ENCODE assay signal across 25 cellular contexts in the genomic region with DNA sequence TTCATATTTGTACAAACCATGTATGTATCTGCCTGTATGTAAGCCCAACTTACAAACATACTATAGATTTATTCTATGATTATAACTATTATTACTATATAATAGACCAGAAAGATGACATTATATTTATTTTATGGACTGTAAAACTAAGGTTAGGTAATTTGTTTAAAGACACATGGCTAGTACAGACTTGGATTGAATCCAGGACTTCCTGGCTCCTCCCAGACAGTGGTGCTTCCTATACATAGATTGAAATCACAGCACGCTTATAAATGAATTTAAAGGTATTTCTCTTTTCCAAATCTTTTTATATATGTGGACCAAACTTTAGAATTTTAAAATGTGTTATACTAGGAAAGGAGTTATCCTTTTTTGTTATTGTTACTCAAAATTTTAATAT.
DNase-seq lines count a peak whose midpoint lies in the region; FAIRE-seq lines count a peak whose summit lies in the region.
"Had no signal": no experiment of that assay in that cellular context is flagged by ENCODE, and none has a peak within 500 bp of the region (broad histone marks: within the 10 kb centered on the region; RNA-seq: fewer than 3 reads in every experiment).

No MANE protein-coding gene starts in this region.

- H3K27ac ChIP-seq in SK-N-MC, result no peak overlapping the region
- H3K27ac ChIP-seq: 22Rv1, GM23248, HL-60, PC-9, SJCRH30 had no signal

- no peak overlapping the region for H3K9ac ChIP-seq in SK-N-MC (ENCODE audit: insufficient read length)
- H3K9ac ChIP-seq: GM23248 had no signal

- peak; percentile 28 for FAIRE-seq in GM19239 (lab: Jason Lieb, UNC)
- FAIRE-seq: GM18507 had no signal

- H3K4me3 ChIP-seq in SK-N-MC, result no peak overlapping the region
- H3K4me3 ChIP-seq: GM23248, PC-9, SJCRH30 had no signal

- H3K36me3 ChIP-seq in SK-N-MC (ENCODE audit: insufficient read depth, low read length), result peaks cover 9% of the 10 kb centered on the region; the same call in 1 of the 2 replicates

- DNase-seq in DMS 273 (lab: John Stamatoyannopoulos, UW; ENCODE audit: unreplicated experiment), result peak; percentile 19
- no peak for DNase-seq in DMS 273 treated with DMSO at 0.1 percent for 48 hours (lab: John Stamatoyannopoulos, UW)
- DNase-seq in GM19239 (ENCODE audit: insufficient read length, low spot score), result no peak
- DNase-seq in SK-N-MC (ENCODE audit: low read depth, low spot score), result peak; percentile 24
- DNase-seq in lung microvascular endothelial cell (ENCODE audit: low read depth in 2 of 2), result peak; percentile 45 to 51
- DNase-seq in D341Med (ENCODE audit: low spot score), result no peak
- no peak for DNase-seq in EL
- no peak for DNase-seq in activated CD4-positive, alpha-beta T cell treated with anti-CD3 and anti-CD28 coated beads for 1 hour
- DNase-seq: DMS79 treated with DMSO at 0.1 percent for 48 hours, GM23248, H7, Karpas-422, NCI-H1105, NCI-H1436 treated with DMSO at 0.1 percent for 48 hours, NCI-H1930, NCI-H2107, NCI-H226, NCI-H510A, NCI-H774, PC-9, T-helper 2 cell had no signal

- no peaks in the 10 kb centered on the region for H3K9me3 ChIP-seq in SK-N-MC (ENCODE audit: low read depth, low read length)
- H3K9me3 ChIP-seq: SJCRH30 had no signal

Comparison
In these comparisons a context has a peak if more than half of its experiments do, and no peak if none do; other contexts are left out.
1. DNase-seq: peak in DMS 273 (single experiment), SK-N-MC (single experiment) and lung microvascular endothelial cell (2 of 2); none in DMS 273 treated with DMSO at 0.1 percent for 48 hours (single experiment), GM19239 (single experiment), D341Med (single experiment), EL (single experiment) and activated CD4-positive, alpha-beta T cell treated with anti-CD3 and anti-CD28 coated beads for 1 hour (single experiment).